24 cellular contexts compared by ENCODE assay signal in the genomic region with DNA sequence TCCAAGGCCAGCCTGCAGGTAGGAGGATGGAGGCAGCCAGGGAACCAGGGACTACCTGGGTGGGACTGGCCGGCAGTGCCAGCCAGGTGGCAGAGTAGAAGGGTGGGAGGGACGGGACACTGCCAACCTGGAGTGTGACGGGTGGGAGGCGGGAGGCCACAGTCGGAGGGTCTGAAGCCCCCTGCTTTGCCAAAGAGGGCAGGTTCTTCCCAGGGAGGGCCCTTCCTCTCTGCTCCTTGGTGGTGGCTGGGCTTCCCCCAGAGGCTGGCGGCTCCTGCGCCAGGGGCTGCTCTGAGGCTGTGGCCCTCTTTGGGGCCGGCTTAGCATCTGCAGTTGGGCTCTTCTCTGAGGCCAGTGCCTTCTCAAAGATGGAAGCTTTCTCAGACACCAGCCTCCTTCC. TPM values are rescaled to one million over a fixed set of nuclear protein-coding genes. Genes with fewer than 3 reads are reported as not detected.
DNase-seq lines count a peak whose midpoint lies in the region; ATAC-seq, FAIRE-seq and TF ChIP-seq lines count a peak whose summit lies in the region.
"Had no signal": no experiment of that assay in that cellular context is flagged by ENCODE, and none has a peak within 500 bp of the region (broad histone marks: within the 10 kb centered on the region; RNA-seq: fewer than 3 reads in every experiment).

No MANE protein-coding gene starts in this region.

- CTCF ChIA-PET in MCF 10A (lab: Yijun Ruan, JAX) = interaction anchor here (0.5 to 20.0 kb wide), 39 partner anchors 10 to 876 kb away, joined by 3 to 539 read pairs (median 5); no protein-coding TSS in a partner anchor
- CTCF ChIA-PET in mammary epithelial cell (lab: Charles Lee; ENCODE audit: low non-redundant PET) = interaction anchor here (0.5 kb wide), 1 partner anchor 90 kb away, joined by 4 read pairs; no protein-coding TSS in a partner anchor
- CTCF ChIA-PET in A549 (lab: Yijun Ruan, JAX) = interaction anchor here (0.8 to 19.4 kb wide), 18 partner anchors 10 to 358 kb away, joined by 3 to 334 read pairs (median 4); partner anchors contain the start of gene LAD1

- H3K4me2 ChIP-seq in mammary epithelial cell (ENCODE audit: insufficient read depth, low read depth, low read length) = no peak overlapping the region
- H3K4me2 ChIP-seq in A549 = no peak overlapping the region
- H3K4me2 ChIP-seq: BLaER1 treated with 17β-estradiol and CSF1 and Interleukin-3, amounts not matched to agents 10 nM and 100 nM had no signal

- H3K79me2 ChIP-seq in mammary epithelial cell (ENCODE audit: insufficient read depth, low read length) = peaks cover 41% of the 10 kb centered on the region

- intact Hi-C loops in MCF 10A (cut with micrococcal nuclease) = no loop called here
- intact Hi-C loops in mammary epithelial cell (cut with micrococcal nuclease) = no loop called here
- intact Hi-C loops in left colon (cut with DNase I, micrococcal nuclease) = no loop called here

- dilution Hi-C loops in mammary epithelial cell (cut with HindIII; ENCODE audit: low sequenced_read_pairs) = no loop called here

- WGBS in mammary epithelial cell (ENCODE audit: low coverage, missing lambda C conversion rate) = 82% methylated on average over 2 of the region's 8 CpGs
- 68% methylated on average over 5 of the region's 8 CpGs for WGBS in A549 (ENCODE audit: missing lambda C conversion rate)

- H4K20me1 ChIP-seq in mammary epithelial cell (ENCODE audit: insufficient read depth, low read length) = no peaks in the 10 kb centered on the region

- TF ChIP-seq EP300 in A549 (IDR thresholded peaks at IDR 0.05) = no peak

- H3K27ac ChIP-seq in mammary epithelial cell (ENCODE audit: insufficient read depth, low read depth, low read length) (no peak overlapping the region), A549 (peak overlapping the region; percentile 63 to 77), RWPE2 (ENCODE audit: poor library complexity, severe bottlenecking) (peak overlapping the region; percentile 80), epithelial cell of prostate (peak overlapping the region; percentile 87)
- H3K27ac ChIP-seq: 22Rv1; BLaER1 treated with 17β-estradiol and CSF1 and Interleukin-3, amounts not matched to agents 10 nM and 100 nM had no signal

- H3K9ac ChIP-seq in mammary epithelial cell (ENCODE audit: insufficient read depth, low read length) = no peak overlapping the region

- TF ChIP-seq CTCF in MCF 10A (IDR thresholded peaks at IDR 0.05; ENCODE audit: unreplicated experiment) (no peak), mammary epithelial cell (conservative IDR thresholded peaks at IDR 0.05 in 1 of 2, IDR thresholded peaks at IDR 0.05 in 1 of 2; ENCODE audit: extremely low read depth in 1 of 2, insufficient read depth in 1 of 2, low read depth in 1 of 2, low read length in 2 of 2) (no peak), A549 (IDR thresholded peaks at IDR 0.05) (no peak), RWPE2 (IDR thresholded peaks at IDR 0.05; ENCODE audit: poor library complexity, severe bottlenecking) (no peak)

- TF ChIP-seq RAD21 in A549 (conservative IDR thresholded peaks at IDR 0.05 in 1 of 2, IDR thresholded peaks at IDR 0.05 in 1 of 2) = no peak

- H3K4me3 Mint-ChIP-seq in MCF 10A (ENCODE audit: unreplicated experiment) = no peak overlapping the region
- H3K4me3 Mint-ChIP-seq: CD14-positive monocyte; CD4-positive, alpha-beta T cell; CD8-positive, alpha-beta memory T cell had no signal

- peaks cover 39% of the 10 kb centered on the region for H3K36me3 ChIP-seq in mammary epithelial cell (ENCODE audit: insufficient read depth, low read length)
- H3K36me3 ChIP-seq in RWPE2 (ENCODE audit: low read depth) = peaks cover 76% of the 10 kb centered on the region
- H3K36me3 ChIP-seq in H7 (replicated peaks; ENCODE audit: control insufficient read depth, insufficient read depth, low read length) = peaks cover 2% of the 10 kb centered on the region; the same call in 1 of the 2 replicates
- H3K36me3 ChIP-seq: BE2C; BLaER1 treated with 17β-estradiol and CSF1 and Interleukin-3, amounts not matched to agents 10 nM and 100 nM had no signal

- DNase-seq in MCF 10A (ENCODE audit: unreplicated experiment) = no peak
- no peak for DNase-seq in mammary epithelial cell
- no peak for DNase-seq in A549 (ENCODE audit: low read depth in 1 of 2, low spot score in 1 of 2)
- no peak for DNase-seq in RWPE2 (ENCODE audit: low spot score)
- no peak for DNase-seq in epithelial cell of prostate (ENCODE audit: low read depth, low spot score)
- DNase-seq in NCI-H2081 treated with DMSO at 0.1 percent for 48 hours (lab: John Stamatoyannopoulos, UW) = no peak
- no peak for DNase-seq in H7
- no peak for DNase-seq in left colon
- DNase-seq: ACHN; AML-193; BE2C; CD4-positive, alpha-beta T cell; CD8-positive, alpha-beta memory T cell; DMS79 treated with DMSO at 0.1 percent for 48 hours; GF-D8; GOT3; HCEC 1CT had no signal

- no peak for FAIRE-seq in A549 (lab: Jason Lieb, UNC)
- FAIRE-seq: A204.1, GM12892, H54 had no signal

- no peaks in the 10 kb centered on the region for H3K4me1 ChIP-seq in mammary epithelial cell (ENCODE audit: insufficient read depth, low read length)
- H3K4me1 ChIP-seq in A549 = peaks cover 32% of the 10 kb centered on the region
- H3K4me1 ChIP-seq in RWPE2 (ENCODE audit: insufficient read depth, poor library complexity, severe bottlenecking) = peaks cover 14% of the 10 kb centered on the region
- H3K4me1 ChIP-seq: BE2C had no signal

- BruUV-seq in MCF 10A (replicated peaks; lab: Mats Ljungman, UMichigan) (no TSS peak), mammary epithelial cell (replicated peaks; lab: Mats Ljungman, UMichigan) (no TSS peak)

- peaks cover 12% of the 10 kb centered on the region for H3K36me3 Mint-ChIP-seq in MCF 10A (ENCODE audit: insufficient read depth, unreplicated experiment)
- H3K36me3 Mint-ChIP-seq: CD14-positive monocyte; CD8-positive, alpha-beta memory T cell had no signal

- no peaks in the 10 kb centered on the region for H3K27me3 Mint-ChIP-seq in MCF 10A (ENCODE audit: insufficient read depth, unreplicated experiment)

- H3K9me3 Mint-ChIP-seq in MCF 10A (ENCODE audit: unreplicated experiment) = no peaks in the 10 kb centered on the region
- H3K9me3 Mint-ChIP-seq: CD14-positive monocyte; CD4-positive, alpha-beta T cell had no signal

- no peak overlapping the region for H2AFZ ChIP-seq in mammary epithelial cell (ENCODE audit: low read depth, low read length)

- ATAC-seq in A549 = peak in 1 of 2 experiments; percentile 9; a peak in 1 of 6 replicates
- no peak for ATAC-seq in RWPE2 (ENCODE audit: low read depth)
- no peak for ATAC-seq in left colon

- H3K9me3 ChIP-seq in mammary epithelial cell (replicated peaks; ENCODE audit: insufficient read depth, low read length) (no peaks in the 10 kb centered on the region), A549 (no peaks in the 10 kb centered on the region), RWPE2 (ENCODE audit: severe bottlenecking) (no peaks in the 10 kb centered on the region)
- H3K9me3 ChIP-seq: BE2C; BLaER1 treated with 17β-estradiol and CSF1 and Interleukin-3, amounts not matched to agents 10 nM and 100 nM had no signal

- peak overlapping the region; percentile 24 for H3K27ac Mint-ChIP-seq in MCF 10A (ENCODE audit: low read depth, unreplicated experiment)
- H3K27ac Mint-ChIP-seq: CD14-positive monocyte; CD4-positive, alpha-beta T cell; CD8-positive, alpha-beta memory T cell had no signal

- POLR2A ChIA-PET in MCF 10A (lab: Yijun Ruan, JAX) = interaction anchor here (0.9 to 1.7 kb wide), 6 partner anchors 10 to 139 kb away, joined by 3 to 5 read pairs (median 3); no protein-coding TSS in a partner anchor
- POLR2A ChIA-PET in A549 (lab: Yijun Ruan, JAX) = interaction anchor here (0.6 kb wide), 1 partner anchor 68 kb away, joined by 9 read pairs; no protein-coding TSS in a partner anchor

- H3K27me3 ChIP-seq in mammary epithelial cell (ENCODE audit: insufficient read depth, low read length) (no peaks in the 10 kb centered on the region), RWPE2 (ENCODE audit: insufficient read depth, poor library complexity, severe bottlenecking) (no peaks in the 10 kb centered on the region), H7 (ENCODE audit: control insufficient read depth, insufficient read depth, low read length) (no peaks in the 10 kb centered on the region; the same call in 1 of the 2 replicates)
- H3K27me3 ChIP-seq: BE2C; BLaER1 treated with 17β-estradiol and CSF1 and Interleukin-3, amounts not matched to agents 10 nM and 100 nM had no signal

- in situ Hi-C loops in mammary epithelial cell (cut with MboI; ENCODE audit: low sequenced_read_pairs in 2 of 2) = no loop called here

- H3K4me1 Mint-ChIP-seq in MCF 10A (ENCODE audit: insufficient read depth, unreplicated experiment) = peaks cover 19% of the 10 kb centered on the region
- H3K4me1 Mint-ChIP-seq: CD14-positive monocyte; CD8-positive, alpha-beta memory T cell had no signal

- H3K4me3 ChIP-seq in mammary epithelial cell (replicated peaks in 1 of 3; ENCODE audit: insufficient read depth in 1 of 3, low read depth in 2 of 3, low read length in 3 of 3) = no peak overlapping the region
- H3K4me3 ChIP-seq in A549 = no peak overlapping the region
- no peak overlapping the region for H3K4me3 ChIP-seq in RWPE2 (ENCODE audit: severe bottlenecking)
- H3K4me3 ChIP-seq in H7 (ENCODE audit: insufficient read depth, low read depth, low read length) = no peak overlapping the region
- H3K4me3 ChIP-seq: BLaER1 treated with 17β-estradiol and CSF1 and Interleukin-3, amounts not matched to agents 10 nM and 100 nM had no signal

- TF ChIP-seq POLR2A in A549 (IDR thresholded peaks at IDR 0.05; ENCODE audit: low read length) = no peak

RNA-seq across cellular contexts. Expression of gene TNNT2, which starts 8.7 kb away (rescaled TPM):
- total RNA-seq in MCF 10A (2022) (0.37 and 0.61 TPM in 2 replicates), mammary epithelial cell (1 to 10 TPM in 1 of 2 donors, under 1 TPM in 1; 0.83 to 1.3 TPM), left colon (under 1 TPM; 0.31 to 0.58 TPM)
- polyA plus RNA-seq in mammary epithelial cell (0.19 TPM), A549 (2011; rRNA removed) (not detected in 2 replicates), A549 (2017; fragmentation: RNase III; extraction: RNeasy Plus Mini Kit Qiagen cat#74134 plus additional on column Dnase treatment) (0.09 to 0.10 TPM (median 0.09 TPM) in 3 replicates)
- polyA minus RNA-seq in mammary epithelial cell = not detected
- not detected in 2 replicates for polyA plus RNA-seq in A549 (2012; cell fraction: cytosol; rRNA removed)
- polyA plus RNA-seq in A549 (2012; cell fraction: nucleus; rRNA removed) = not detected in 2 replicates
- polyA minus RNA-seq in A549 (2011; rRNA and poly(A)+ RNA removed) = 0.10 TPM in 1 of 2 replicates, not detected in the other
- 0.17 TPM in 1 of 2 replicates, not detected in the other for total RNA-seq in H7 (2014; rRNA removed; shearing (Covaris generic))
- total RNA-seq: CD4-positive, alpha-beta T cell; CD8-positive, alpha-beta memory T cell; Daoy had no signal
- polyA plus RNA-seq: CD14-positive monocyte; CD8-positive, alpha-beta memory T cell had no signal

RNA-seq across cellular contexts. Expression of gene LAD1, which starts 12.9 kb away (rescaled TPM):
- total RNA-seq in MCF 10A (2022) = 21.4 and 40.9 TPM in 2 replicates
- 100 to 1,000 TPM; 101 to 212 TPM for total RNA-seq in mammary epithelial cell
- 71.7 TPM for polyA plus RNA-seq in mammary epithelial cell
- 91.3 TPM for polyA minus RNA-seq in mammary epithelial cell
- 0.19 and 0.26 TPM in 2 replicates for polyA plus RNA-seq in A549 (2011; rRNA removed)
- polyA plus RNA-seq in A549 (2012; cell fraction: cytosol; rRNA removed) = 0.10 and 0.16 TPM in 2 replicates
- 0.09 and 0.30 TPM in 2 replicates for polyA plus RNA-seq in A549 (2012; cell fraction: nucleus; rRNA removed)
- polyA plus RNA-seq in A549 (2017; fragmentation: RNase III; extraction: RNeasy Plus Mini Kit Qiagen cat#74134 plus additional on column Dnase treatment) = 0.67 to 1.1 TPM (median 0.87 TPM) in 3 replicates
- polyA minus RNA-seq in A549 (2011; rRNA and poly(A)+ RNA removed) = 0.49 and 0.83 TPM in 2 replicates
- total RNA-seq in H7 (2014; rRNA removed; shearing (Covaris generic)) = 4.3 and 4.5 TPM in 2 replicates
- total RNA-seq in left colon = 100 to 1,000 TPM; 172 to 191 TPM
- total RNA-seq: CD4-positive, alpha-beta T cell; CD8-positive, alpha-beta memory T cell had no signal
- polyA plus RNA-seq: CD14-positive monocyte; CD8-positive, alpha-beta memory T cell had no signal

RNA-seq across cellular contexts. Expression of gene TNNI1, which starts 35.3 kb away (rescaled TPM):
- total RNA-seq in MCF 10A (2022) (0.05 TPM in 1 of 2 replicates, not detected in the other), mammary epithelial cell (not detected), left colon (not detected)
- polyA plus RNA-seq in mammary epithelial cell (0.07 TPM), A549 (2011; rRNA removed) (not detected in 2 replicates), A549 (2017; fragmentation: RNase III; extraction: RNeasy Plus Mini Kit Qiagen cat#74134 plus additional on column Dnase treatment) (not detected in 3 replicates)
- not detected for polyA minus RNA-seq in mammary epithelial cell
- polyA plus RNA-seq in A549 (2012; cell fraction: cytosol; rRNA removed) = 0.05 TPM in 1 of 2 replicates, not detected in the other
- 0.45 TPM in 1 of 2 replicates, not detected in the other for polyA plus RNA-seq in A549 (2012; cell fraction: nucleus; rRNA removed)
- not detected in 2 replicates for polyA minus RNA-seq in A549 (2011; rRNA and poly(A)+ RNA removed)
- total RNA-seq in H7 (2014; rRNA removed; shearing (Covaris generic)) = 0.18 and 1.2 TPM in 2 replicates
- total RNA-seq: CD4-positive, alpha-beta T cell; CD8-positive, alpha-beta memory T cell; Daoy had no signal
- polyA plus RNA-seq: CD14-positive monocyte; CD8-positive, alpha-beta memory T cell had no signal
